13 cellular contexts compared by ENCODE assay signal in genomic region chr15:38535451-38536200, GRCh38. TPM values are rescaled to one million over a fixed set of nuclear protein-coding genes. Genes with fewer than 3 reads are reported as not detected.
DNase-seq lines count a peak whose midpoint lies in the region; ATAC-seq lines count a peak whose summit lies in the region.
"Had no signal": no experiment of that assay in that cellular context is flagged by ENCODE, and none has a peak within 500 bp of the region (broad histone marks: within the 10 kb centered on the region; RNA-seq: fewer than 3 reads in every experiment).

No MANE protein-coding gene starts in this region.

- ATAC-seq in left ventricle myocardium superior: peak; percentile 56
- no peak for ATAC-seq in HG03095 (IDR thresholded peaks at IDR 0.05; ENCODE audit: unreplicated experiment)
- ATAC-seq in GM19035 (IDR thresholded peaks at IDR 0.05; ENCODE audit: unreplicated experiment): no peak
- ATAC-seq: K562 had no signal

- peaks cover 85% of the 10 kb centered on the region for H3K4me1 Mint-ChIP-seq in activated naive CD8-positive, alpha-beta T cell treated with anti-CD3 and anti-CD28 coated beads for 36 hours

- intact Hi-C loops in left ventricle myocardium superior (cut with micrococcal nuclease): no loop called here

- no peaks in the 10 kb centered on the region for H3K9me3 ChIP-seq in skeletal muscle tissue (ENCODE audit: control insufficient read depth in 3 of 3, low read length in 3 of 3)
- H3K9me3 ChIP-seq: SJCRH30, uterus had no signal

- peak overlapping the region; percentile 38 for H3K27ac ChIP-seq in skeletal muscle tissue (ENCODE audit: low read depth, low read length)
- H3K27ac ChIP-seq: SJCRH30, uterus had no signal

- H3K4me3 Mint-ChIP-seq in activated naive CD8-positive, alpha-beta T cell treated with anti-CD3 and anti-CD28 coated beads for 36 hours: no peak overlapping the region

- H3K4me1 ChIP-seq in skeletal muscle tissue (ENCODE audit: control insufficient read depth in 3 of 3, insufficient read depth in 3 of 3, low read length in 3 of 3): peaks cover 0 to 2% (median 0%) of the 10 kb centered on the region in 3 donors
- H3K4me1 ChIP-seq: uterus had no signal

- H3K36me3 Mint-ChIP-seq in activated naive CD8-positive, alpha-beta T cell treated with anti-CD3 and anti-CD28 coated beads for 36 hours: peaks cover 79% of the 10 kb centered on the region

- peaks cover 0 to 3% (median 0%) of the 10 kb centered on the region in 3 donors for H3K27me3 ChIP-seq in skeletal muscle tissue (ENCODE audit: control insufficient read depth in 3 of 3, insufficient read depth in 3 of 3, low read length in 3 of 3)
- H3K27me3 ChIP-seq: SJCRH30, uterus had no signal

- H3K9me3 Mint-ChIP-seq in activated naive CD8-positive, alpha-beta T cell treated with anti-CD3 and anti-CD28 coated beads for 36 hours: no peaks in the 10 kb centered on the region

- no peaks in the 10 kb centered on the region for H3K27me3 Mint-ChIP-seq in activated naive CD8-positive, alpha-beta T cell treated with anti-CD3 and anti-CD28 coated beads for 36 hours

- peak; percentile 47 for DNase-seq in activated CD8-positive, alpha-beta memory T cell treated with anti-CD3 and anti-CD28 coated beads for 24 hours
- no peak for DNase-seq in activated CD8-positive, alpha-beta memory T cell treated with anti-CD3 and anti-CD28 coated beads, Interleukin-2, amount 50 U/mL, for 4 hours
- no peak for DNase-seq in activated naive CD8-positive, alpha-beta T cell treated with anti-CD3 and anti-CD28 coated beads for 36 hours
- DNase-seq in left ventricle myocardium superior: no peak
- DNase-seq in effector CD4-positive, alpha-beta T cell: no peak
- DNase-seq: NCI-H146, small intestine had no signal

- no peak overlapping the region for H3K4me3 ChIP-seq in skeletal muscle tissue (ENCODE audit: low read length in 3 of 3)
- H3K4me3 ChIP-seq: K562, SJCRH30, uterus had no signal

- no peaks in the 10 kb centered on the region for H3K36me3 ChIP-seq in skeletal muscle tissue (ENCODE audit: control insufficient read depth in 3 of 3, insufficient read depth in 3 of 3, low read length in 3 of 3)
- H3K36me3 ChIP-seq: SJCRH30, uterus had no signal

- H3K27ac Mint-ChIP-seq in activated naive CD8-positive, alpha-beta T cell treated with anti-CD3 and anti-CD28 coated beads for 36 hours: peak overlapping the region; percentile 36

- no peak overlapping the region for H3K9ac ChIP-seq in skeletal muscle tissue (ENCODE audit: low read depth in 1 of 3, low read length in 3 of 3)

RNA-seq across cellular contexts. Expression of gene RASGRP1, which starts 29.0 kb away (rescaled TPM):
- 10 to 100 TPM; 42.7 to 46.6 TPM for total RNA-seq in activated naive CD8-positive, alpha-beta T cell treated with anti-CD3 and anti-CD28 coated beads for 36 hours
- 0.42 TPM for total RNA-seq in left ventricle myocardium superior
- total RNA-seq in skeletal muscle tissue: 0.52 TPM

Comparison
In these comparisons a context has a peak if more than half of its experiments do, and no peak if none do; other contexts are left out.
1. RNA of gene RASGRP1, which starts 29.0 kb away (total RNA-seq): 42.7 to 46.6 TPM in activated naive CD8-positive, alpha-beta T cell treated with anti-CD3 and anti-CD28 coated beads for 36 hours; 0.52 TPM in skeletal muscle tissue (single experiment) and 0.42 TPM in left ventricle myocardium superior (single experiment); every median in the first group is over 10 times any median in the second.